ENCODE assay signal across 1 cellular context in the genomic region with DNA sequence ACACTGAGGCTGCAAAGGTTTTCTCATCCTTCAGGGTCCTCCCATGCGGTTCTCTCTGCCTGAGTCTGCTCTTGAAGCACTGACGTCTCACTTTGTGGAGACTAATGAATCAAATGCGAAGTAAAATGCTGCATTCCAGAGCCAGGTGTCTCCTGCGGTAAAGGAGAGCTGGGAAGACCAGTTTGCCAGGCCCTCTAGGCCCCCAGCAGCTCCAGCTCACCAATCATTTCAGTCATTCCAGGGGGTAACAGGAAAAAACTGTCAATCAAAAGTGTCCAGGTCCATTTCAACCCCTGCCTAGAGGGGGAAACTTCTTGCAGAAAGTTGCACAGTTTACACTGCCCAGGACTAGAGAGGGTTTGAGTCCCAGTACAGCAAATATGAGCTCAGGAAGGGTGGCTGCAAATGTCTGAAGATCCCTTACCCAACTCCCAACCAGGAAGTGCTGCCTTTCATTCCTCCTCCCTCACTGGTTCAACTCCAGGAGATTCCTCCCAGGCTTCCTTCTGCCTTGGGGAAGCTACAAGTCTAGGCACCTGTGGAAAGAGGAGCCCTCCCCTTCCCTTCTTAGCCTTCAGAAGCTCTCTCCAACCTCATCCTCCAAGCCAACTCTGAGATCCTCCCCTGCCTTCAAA.
TF ChIP-seq lines count a peak whose summit lies in the region.

No MANE protein-coding gene starts in this region.

TF ChIP-seq in WTC11, 78 proteins besides CTCF, POLR2A, EP300 and RAD21:
- no peak for TF ChIP-seq FOXJ3 (CRISPR knock-in tag; IDR thresholded peaks at IDR 0.05; ENCODE audit: borderline replicate concordance)
- no peak for TF ChIP-seq EMX1 (CRISPR knock-in tag; IDR thresholded peaks at IDR 0.05)
- TF ChIP-seq, protein P1, sequence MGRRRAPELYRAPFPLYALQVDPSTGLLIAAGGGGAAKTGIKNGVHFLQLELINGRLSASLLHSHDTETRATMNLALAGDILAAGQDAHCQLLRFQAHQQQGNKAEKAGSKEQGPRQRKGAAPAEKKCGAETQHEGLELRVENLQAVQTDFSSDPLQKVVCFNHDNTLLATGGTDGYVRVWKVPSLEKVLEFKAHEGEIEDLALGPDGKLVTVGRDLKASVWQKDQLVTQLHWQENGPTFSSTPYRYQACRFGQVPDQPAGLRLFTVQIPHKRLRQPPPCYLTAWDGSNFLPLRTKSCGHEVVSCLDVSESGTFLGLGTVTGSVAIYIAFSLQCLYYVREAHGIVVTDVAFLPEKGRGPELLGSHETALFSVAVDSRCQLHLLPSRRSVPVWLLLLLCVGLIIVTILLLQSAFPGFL (CRISPR knock-in tag; IDR thresholded peaks at IDR 0.05; ENCODE audit: borderline replicate concordance): no peak
- TF ChIP-seq GABPB1 (CRISPR knock-in tag; IDR thresholded peaks at IDR 0.05): no peak
- TF ChIP-seq RORB (CRISPR knock-in tag; IDR thresholded peaks at IDR 0.05): no peak
- no peak for TF ChIP-seq JUN (CRISPR knock-in tag; IDR thresholded peaks at IDR 0.05)
- TF ChIP-seq TCF7 (CRISPR knock-in tag; IDR thresholded peaks at IDR 0.05; ENCODE audit: low read depth): no peak
- TF ChIP-seq CBFB (CRISPR knock-in tag; IDR thresholded peaks at IDR 0.05; ENCODE audit: low read depth): no peak
- TF ChIP-seq, protein P2, sequence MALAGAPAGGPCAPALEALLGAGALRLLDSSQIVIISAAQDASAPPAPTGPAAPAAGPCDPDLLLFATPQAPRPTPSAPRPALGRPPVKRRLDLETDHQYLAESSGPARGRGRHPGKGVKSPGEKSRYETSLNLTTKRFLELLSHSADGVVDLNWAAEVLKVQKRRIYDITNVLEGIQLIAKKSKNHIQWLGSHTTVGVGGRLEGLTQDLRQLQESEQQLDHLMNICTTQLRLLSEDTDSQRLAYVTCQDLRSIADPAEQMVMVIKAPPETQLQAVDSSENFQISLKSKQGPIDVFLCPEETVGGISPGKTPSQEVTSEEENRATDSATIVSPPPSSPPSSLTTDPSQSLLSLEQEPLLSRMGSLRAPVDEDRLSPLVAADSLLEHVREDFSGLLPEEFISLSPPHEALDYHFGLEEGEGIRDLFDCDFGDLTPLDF (CRISPR knock-in tag; IDR thresholded peaks at IDR 0.05): no peak
- no peak for TF ChIP-seq FOXK1 (CRISPR knock-in tag; IDR thresholded peaks at IDR 0.05)
- TF ChIP-seq ZNF121 (CRISPR knock-in tag; IDR thresholded peaks at IDR 0.05): no peak
- no peak for TF ChIP-seq KAT7 (CRISPR knock-in tag; IDR thresholded peaks at IDR 0.05; ENCODE audit: borderline replicate concordance)
- no peak for TF ChIP-seq ZNF317 (CRISPR knock-in tag; IDR thresholded peaks at IDR 0.05; ENCODE audit: borderline replicate concordance, low read depth)
- TF ChIP-seq, protein P3, sequence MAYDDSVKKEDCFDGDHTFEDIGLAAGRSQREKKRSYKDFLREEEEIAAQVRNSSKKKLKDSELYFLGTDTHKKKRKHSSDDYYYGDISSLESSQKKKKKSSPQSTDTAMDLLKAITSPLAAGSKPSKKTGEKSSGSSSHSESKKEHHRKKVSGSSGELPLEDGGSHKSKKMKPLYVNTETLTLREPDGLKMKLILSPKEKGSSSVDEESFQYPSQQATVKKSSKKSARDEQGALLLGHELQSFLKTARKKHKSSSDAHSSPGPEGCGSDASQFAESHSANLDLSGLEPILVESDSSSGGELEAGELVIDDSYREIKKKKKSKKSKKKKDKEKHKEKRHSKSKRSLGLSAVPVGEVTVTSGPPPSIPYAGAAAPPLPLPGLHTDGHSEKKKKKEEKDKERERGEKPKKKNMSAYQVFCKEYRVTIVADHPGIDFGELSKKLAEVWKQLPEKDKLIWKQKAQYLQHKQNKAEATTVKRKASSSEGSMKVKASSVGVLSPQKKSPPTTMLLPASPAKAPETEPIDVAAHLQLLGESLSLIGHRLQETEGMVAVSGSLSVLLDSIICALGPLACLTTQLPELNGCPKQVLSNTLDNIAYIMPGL (CRISPR knock-in tag; IDR thresholded peaks at IDR 0.05): no peak
- no peak for TF ChIP-seq TEAD1 (CRISPR knock-in tag; IDR thresholded peaks at IDR 0.05)
- no peak for TF ChIP-seq RELA (CRISPR knock-in tag; IDR thresholded peaks at IDR 0.05; ENCODE audit: borderline replicate concordance)
- TF ChIP-seq CREM (CRISPR knock-in tag; IDR thresholded peaks at IDR 0.05): no peak
- TF ChIP-seq ESRRA (CRISPR knock-in tag; IDR thresholded peaks at IDR 0.05; ENCODE audit: borderline replicate concordance): no peak
- no peak for TF ChIP-seq ZNF232 (CRISPR knock-in tag; IDR thresholded peaks at IDR 0.05)
- no peak for TF ChIP-seq OVOL2 (CRISPR knock-in tag; IDR thresholded peaks at IDR 0.05; ENCODE audit: borderline replicate concordance)
